ENCODE assay signal across 25 cellular contexts in genomic region chr4:77712675-77713074, GRCh38.
"Had no signal": no experiment of that assay in that cellular context is flagged by ENCODE, and none has a peak within 500 bp of the region (broad histone marks: within the 10 kb centered on the region; RNA-seq: fewer than 3 reads in every experiment).

No MANE protein-coding gene starts in this region.

- H3K27ac ChIP-seq: ascending aorta, coronary artery, left lung, lower lobe of right lung, ovary, skin epidermis, tibial nerve had no signal

- H3K4me3 Mint-ChIP-seq: activated CD4-positive, alpha-beta memory T cell treated with anti-CD3 and anti-CD28 coated beads, Interleukin-2, amount 10 ng/mL, durations not matched to agents 7 days and 5 days; activated CD4-positive, alpha-beta T cell treated with anti-CD3 and anti-CD28 coated beads, Interleukin-2, amount 10 ng/mL, durations not matched to agents 7 days and 5 days; activated CD8-positive, alpha-beta memory T cell treated with anti-CD3 and anti-CD28 coated beads, Interleukin-2, amount 10 ng/mL, durations not matched to agents 7 days and 5 days; activated naive CD8-positive, alpha-beta T cell; brain; stimulated activated memory B cell treated with anti-CD40 and anti-IgM and Interleukin-4, amounts not matched to agents 10 μg/mL and 1 μg/mL and 100 μg/mL, for 72 hours had no signal

- H3K4me1 Mint-ChIP-seq: stimulated activated memory B cell treated with anti-CD40 and anti-IgM and Interleukin-4, amounts not matched to agents 10 μg/mL and 1 μg/mL and 100 μg/mL, for 72 hours had no signal

- DNase-seq: activated CD4-positive, alpha-beta memory T cell treated with anti-CD3 and anti-CD28 coated beads, Interleukin-2, amount 10 ng/mL, durations not matched to agents 7 days and 5 days; activated CD4-positive, alpha-beta T cell treated with anti-CD3 and anti-CD28 coated beads, Interleukin-2, amount 10 ng/mL, durations not matched to agents 7 days and 5 days; activated CD4-positive, CD25-positive, alpha-beta regulatory T cell treated with anti-CD3 and anti-CD28 coated beads, Interleukin-2, amount 50 U/mL, for 72 hours; activated CD8-positive, alpha-beta memory T cell treated with anti-CD3 and anti-CD28 coated beads, Interleukin-2, amount 10 ng/mL, durations not matched to agents 7 days and 5 days; activated effector memory CD4-positive, alpha-beta T cell treated with Interleukin-2 at 50 U/mL for 16 hours; dorsolateral prefrontal cortex; effector memory CD4-positive, alpha-beta T cell; kidney glomerular epithelial cell; left lung; lower lobe of right lung; mesendoderm; mucosa of descending colon; ovary; stimulated activated CD4-positive, alpha-beta T cell treated with anti-CD3 and anti-CD28 coated beads, Interleukin-4, amount 100 ng/mL, for 24 hours; T-helper 2 cell had no signal

- ATAC-seq: activated CD8-positive, alpha-beta memory T cell treated with anti-CD3 and anti-CD28 coated beads, Interleukin-2, amount 10 ng/mL, durations not matched to agents 7 days and 5 days; left lung; lower lobe of right lung; mucosa of descending colon; sciatic nerve; stimulated activated memory B cell treated with anti-CD40 and anti-IgM and Interleukin-4, amounts not matched to agents 10 μg/mL and 1 μg/mL and 100 μg/mL, for 72 hours had no signal

- H3K4me1 ChIP-seq: ascending aorta, left lung, lower lobe of right lung, tibial nerve had no signal

- H3K36me3 ChIP-seq: cardiac muscle cell, ovary had no signal

- H3K4me3 ChIP-seq: ascending aorta, cardiac muscle cell, coronary artery, dorsolateral prefrontal cortex, left lung, lower lobe of right lung, mucosa of descending colon, ovary, skin epidermis, tibial nerve had no signal

- H3K27ac Mint-ChIP-seq: activated CD4-positive, alpha-beta memory T cell treated with anti-CD3 and anti-CD28 coated beads, Interleukin-2, amount 10 ng/mL, durations not matched to agents 7 days and 5 days; activated CD4-positive, alpha-beta T cell treated with anti-CD3 and anti-CD28 coated beads, Interleukin-2, amount 10 ng/mL, durations not matched to agents 7 days and 5 days; activated CD8-positive, alpha-beta memory T cell treated with anti-CD3 and anti-CD28 coated beads, Interleukin-2, amount 10 ng/mL, durations not matched to agents 7 days and 5 days; progenitor cell of endocrine pancreas; stimulated activated memory B cell treated with anti-CD40 and anti-IgM and Interleukin-4, amounts not matched to agents 10 μg/mL and 1 μg/mL and 100 μg/mL, for 72 hours had no signal

- H3K27me3 ChIP-seq: ascending aorta, cardiac muscle cell, dorsolateral prefrontal cortex, left lung, ovary, tibial nerve had no signal

- H3K27me3 Mint-ChIP-seq: activated CD4-positive, alpha-beta memory T cell treated with anti-CD3 and anti-CD28 coated beads, Interleukin-2, amount 10 ng/mL, durations not matched to agents 7 days and 5 days; activated CD4-positive, alpha-beta T cell treated with anti-CD3 and anti-CD28 coated beads, Interleukin-2, amount 10 ng/mL, durations not matched to agents 7 days and 5 days; activated CD8-positive, alpha-beta memory T cell treated with anti-CD3 and anti-CD28 coated beads, Interleukin-2, amount 10 ng/mL, durations not matched to agents 7 days and 5 days; activated naive CD8-positive, alpha-beta T cell; brain; progenitor cell of endocrine pancreas; stimulated activated memory B cell treated with anti-CD40 and anti-IgM and Interleukin-4, amounts not matched to agents 10 μg/mL and 1 μg/mL and 100 μg/mL, for 72 hours had no signal

- H3K9me3 Mint-ChIP-seq: activated CD4-positive, alpha-beta memory T cell treated with anti-CD3 and anti-CD28 coated beads, Interleukin-2, amount 10 ng/mL, durations not matched to agents 7 days and 5 days; activated CD4-positive, alpha-beta T cell treated with anti-CD3 and anti-CD28 coated beads, Interleukin-2, amount 10 ng/mL, durations not matched to agents 7 days and 5 days; brain; stimulated activated memory B cell treated with anti-CD40 and anti-IgM and Interleukin-4, amounts not matched to agents 10 μg/mL and 1 μg/mL and 100 μg/mL, for 72 hours had no signal

- H3K9me3 ChIP-seq: ascending aorta, left lung, lower lobe of right lung, mucosa of descending colon, ovary, tibial nerve had no signal
